9 cellular contexts compared by ENCODE assay signal in the genomic region with DNA sequence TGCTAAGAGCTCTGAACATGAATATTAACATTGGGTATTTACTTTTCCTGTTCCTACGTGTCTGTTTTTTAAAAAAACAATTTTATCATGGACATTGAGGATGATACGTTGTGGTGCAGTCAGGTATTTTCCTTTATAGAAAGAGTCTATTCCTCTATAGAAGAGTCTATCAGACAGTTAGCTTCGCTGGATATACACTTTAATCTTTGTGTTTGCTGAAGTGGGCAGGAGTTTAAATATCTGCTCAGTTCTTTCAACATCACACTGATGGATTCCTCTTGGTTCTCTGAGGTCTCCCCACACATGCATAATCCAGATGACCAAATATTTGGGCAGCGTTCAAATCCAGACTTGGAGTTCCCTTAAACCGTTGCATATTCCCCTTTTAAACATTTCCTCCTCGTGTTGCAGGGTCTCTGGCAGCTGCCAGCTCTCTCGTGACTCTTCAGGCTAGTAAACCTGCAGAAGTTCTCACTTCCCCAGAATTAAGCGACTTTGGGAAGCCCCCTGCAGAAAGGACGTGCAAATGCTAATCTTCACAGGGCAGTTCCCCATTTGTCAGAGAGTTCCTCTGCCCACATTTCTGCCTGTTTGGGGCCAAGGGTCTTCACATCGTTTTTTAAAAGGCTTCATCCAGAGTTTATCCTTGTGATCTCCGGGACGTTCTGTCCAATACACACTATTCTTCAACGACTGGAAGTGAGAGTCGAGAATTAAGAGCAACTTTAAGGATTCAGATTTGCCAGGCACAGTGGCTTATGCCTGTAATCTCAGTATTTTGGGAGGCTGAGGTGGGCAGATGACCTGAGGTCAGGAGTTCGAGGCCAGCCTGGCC. TPM values are rescaled to one million over a fixed set of nuclear protein-coding genes. Genes with fewer than 3 reads are reported as not detected.
DNase-seq lines count a peak whose midpoint lies in the region; ATAC-seq and TF ChIP-seq lines count a peak whose summit lies in the region.
"Had no signal": no experiment of that assay in that cellular context is flagged by ENCODE, and none has a peak within 500 bp of the region (broad histone marks: within the 10 kb centered on the region; RNA-seq: fewer than 3 reads in every experiment).

No MANE protein-coding gene starts in this region.

- H3K27me3 Mint-ChIP-seq in mesothelial cell of epicardium (ENCODE audit: low read depth) (peaks cover 2% of the 10 kb centered on the region), immature natural killer cell (ENCODE audit: low read depth in 3 of 3) (peaks cover 0 to 16% (median 1%) of the 10 kb centered on the region in 3 donors)

- no peaks in the 10 kb centered on the region for H3K4me1 ChIP-seq in lower lobe of right lung

- no peak for DNase-seq in lower lobe of right lung
- no peak for DNase-seq in mesothelial cell of epicardium (ENCODE audit: low spot score in 2 of 2, unreplicated experiment in 2 of 2)
- no peak for DNase-seq in D341Med (ENCODE audit: low spot score)
- no peak for DNase-seq in activated T-cell treated with anti-CD3 and anti-CD28 coated beads for 4 hours
- DNase-seq in immature natural killer cell: no peak

- H3K9me3 Mint-ChIP-seq in mesothelial cell of epicardium: no peaks in the 10 kb centered on the region
- no peaks in the 10 kb centered on the region for H3K9me3 Mint-ChIP-seq in immature natural killer cell

- H3K4me1 Mint-ChIP-seq in mesothelial cell of epicardium: no peaks in the 10 kb centered on the region
- no peaks in the 10 kb centered on the region for H3K4me1 Mint-ChIP-seq in immature natural killer cell

- H3K27ac ChIP-seq in lower lobe of right lung: no peak overlapping the region

- H3K36me3 ChIP-seq in lower lobe of right lung: no peaks in the 10 kb centered on the region

- TF ChIP-seq CTCF in lower lobe of right lung (IDR thresholded peaks at IDR 0.05) (no peak), mesothelial cell of epicardium (IDR thresholded peaks at IDR 0.05; ENCODE audit: unreplicated experiment) (no peak)

- H3K36me3 Mint-ChIP-seq in mesothelial cell of epicardium (no peaks in the 10 kb centered on the region), immature natural killer cell (no peaks in the 10 kb centered on the region)

- H3K9me3 ChIP-seq in lower lobe of right lung: no peaks in the 10 kb centered on the region

- intact Hi-C loops in lower lobe of right lung (cut with DNase I): no loop called here

- no peaks in the 10 kb centered on the region for H3K27me3 ChIP-seq in lower lobe of right lung (ENCODE audit: low read depth)

- ATAC-seq in GM18508 (IDR thresholded peaks at IDR 0.05; ENCODE audit: insufficient read depth, unreplicated experiment): peak; percentile 53
- peak; percentile 85 for ATAC-seq in GM21529 (IDR thresholded peaks at IDR 0.05; ENCODE audit: unreplicated experiment)
- ATAC-seq in HG03439 (IDR thresholded peaks at IDR 0.05; ENCODE audit: unreplicated experiment): peak; percentile 71
- ATAC-seq in lower lobe of right lung: peak; percentile 23 to 50

- no peak overlapping the region for H3K27ac Mint-ChIP-seq in mesothelial cell of epicardium
- no peak overlapping the region for H3K27ac Mint-ChIP-seq in immature natural killer cell
- H3K27ac Mint-ChIP-seq: activated naive CD8-positive, alpha-beta T cell had no signal

- H3K4me3 Mint-ChIP-seq in mesothelial cell of epicardium: no peak overlapping the region
- no peak overlapping the region for H3K4me3 Mint-ChIP-seq in immature natural killer cell
- H3K4me3 Mint-ChIP-seq: activated naive CD8-positive, alpha-beta T cell had no signal

- no peak overlapping the region for H3K4me3 ChIP-seq in lower lobe of right lung

RNA-seq across cellular contexts. Expression of a gene that starts 20.5 kb away (rescaled TPM):
- total RNA-seq in lower lobe of right lung (31.9 TPM), mesothelial cell of epicardium (43.5 to 46.0 TPM (median 44.3 TPM) in 3 replicates)
- 10 to 100 TPM; 20.0 to 36.4 (median 23.2) TPM for polyA plus RNA-seq in immature natural killer cell

RNA-seq across cellular contexts. Expression of a gene that starts 20.5 kb away (rescaled TPM):
- total RNA-seq in lower lobe of right lung (46.3 TPM), mesothelial cell of epicardium (42.5 to 46.3 TPM (median 46.1 TPM) in 3 replicates)
- polyA plus RNA-seq in immature natural killer cell: 10 to 100 TPM; 23.7 to 48.1 (median 41.4) TPM
